ENCODE assay signal across 10 cellular contexts in genomic region chr13:36362251-36362650, GRCh38. TPM values are rescaled to one million over a fixed set of nuclear protein-coding genes. Genes with fewer than 3 reads are reported as not detected.
DNase-seq lines count a peak whose midpoint lies in the region; ATAC-seq, FAIRE-seq and TF ChIP-seq lines count a peak whose summit lies in the region.
"Had no signal": no experiment of that assay in that cellular context is flagged by ENCODE, and none has a peak within 500 bp of the region (broad histone marks: within the 10 kb centered on the region; RNA-seq: fewer than 3 reads in every experiment).

No MANE protein-coding gene starts in this region.

- H3K4me3 ChIP-seq in NB4 (ENCODE audit: low read depth, low read length) (no peak overlapping the region), endothelial cell of umbilical vein (replicated peaks in 1 of 3; ENCODE audit: insufficient read depth in 1 of 3, low read depth in 1 of 3, low read length in 3 of 3) (no peak overlapping the region)

- no peak overlapping the region for H3K4me2 ChIP-seq in endothelial cell of umbilical vein (ENCODE audit: insufficient read depth, low read length)

- TF ChIP-seq POLR2A in NB4 (IDR thresholded peaks at IDR 0.05; ENCODE audit: extremely low read depth, insufficient read length), result no peak
- no peak for TF ChIP-seq POLR2A in endothelial cell of umbilical vein (IDR thresholded peaks at IDR 0.05; ENCODE audit: low read depth, low read length)

- H3K9ac ChIP-seq in endothelial cell of umbilical vein (replicated peaks; ENCODE audit: extremely low read depth, insufficient read depth, low read length), result no peak overlapping the region

- H3K27me3 ChIP-seq in endothelial cell of umbilical vein (ENCODE audit: control insufficient read depth in 2 of 2, insufficient read depth in 2 of 2, low read length in 2 of 2), result no peaks in the 10 kb centered on the region

- dilution Hi-C loops in endothelial cell of umbilical vein (cut with MboI; ENCODE audit: extremely low pct_ligation_motif_present, low sequenced_read_pairs), result no loop called here

- no peaks in the 10 kb centered on the region for H3K9me1 ChIP-seq in endothelial cell of umbilical vein (replicated peaks; ENCODE audit: control insufficient read depth, extremely low read depth, insufficient read depth, low read length)

- no peak overlapping the region for H3K27ac ChIP-seq in endothelial cell of umbilical vein (ENCODE audit: insufficient read depth, low read depth, low read length)

- DNase-seq in NB4 (ENCODE audit: low read depth) (peak; percentile 64), endothelial cell of umbilical vein (ENCODE audit: low read depth, low spot score) (no peak), sciatic nerve (ENCODE audit: low spot score) (no peak), NCI-H146 treated with DMSO at 0.1 percent for 48 hours (lab: John Stamatoyannopoulos, UW; ENCODE audit: unreplicated experiment) (no peak)
- DNase-seq: activated CD8-positive, alpha-beta memory T cell treated with anti-CD3 and anti-CD28 coated beads, Interleukin-2, amount 10 ng/mL, durations not matched to agents 7 days and 5 days; central memory CD4-positive, alpha-beta T cell; nephron progenitor cell had no signal

- CTCF ChIA-PET in endothelial cell of umbilical vein (lab: Charles Lee), result interaction anchor here (1.2 kb wide), 1 partner anchor 15 kb away, joined by 4 read pairs; no protein-coding TSS in a partner anchor

- no TSS peak for BruUV-seq in endothelial cell of umbilical vein (replicated peaks; lab: Mats Ljungman, UMichigan)

- no peak for FAIRE-seq in endothelial cell of umbilical vein (lab: Jason Lieb, UNC)

- no peaks in the 10 kb centered on the region for H3K9me3 ChIP-seq in endothelial cell of umbilical vein (replicated peaks; ENCODE audit: control insufficient read depth, insufficient read depth, low read length)

- ATAC-seq in GM19025 (IDR thresholded peaks at IDR 0.05; ENCODE audit: low read depth, unreplicated experiment), result peak; percentile 36
- ATAC-seq in sciatic nerve, result peak; percentile 65
- no peak for ATAC-seq in GM18502 (IDR thresholded peaks at IDR 0.05; ENCODE audit: poor library complexity, unreplicated experiment)
- no peak for ATAC-seq in GM21528 (IDR thresholded peaks at IDR 0.05; ENCODE audit: low FRiP score, unreplicated experiment)
- ATAC-seq: activated CD8-positive, alpha-beta memory T cell treated with anti-CD3 and anti-CD28 coated beads, Interleukin-2, amount 10 ng/mL, durations not matched to agents 7 days and 5 days had no signal

- H3K4me1 ChIP-seq in endothelial cell of umbilical vein (ENCODE audit: control insufficient read depth, extremely low read depth, insufficient read depth, low read length), result no peaks in the 10 kb centered on the region

- intact Hi-C loops in endothelial cell of umbilical vein (cut with micrococcal nuclease) (no loop called here), sciatic nerve (cut with DNase I) (no loop called here)

- no peaks in the 10 kb centered on the region for H3K79me2 ChIP-seq in endothelial cell of umbilical vein (ENCODE audit: control insufficient read depth, insufficient read depth, low read length)

- H2AFZ ChIP-seq in endothelial cell of umbilical vein (ENCODE audit: low read depth, low read length), result no peak overlapping the region

- POLR2A ChIA-PET in endothelial cell of umbilical vein (lab: Charles Lee), result no interaction called here

- no peak for TF ChIP-seq CTCF in NB4 (IDR thresholded peaks at IDR 0.05; ENCODE audit: low read depth, low read length)
- no peak for TF ChIP-seq CTCF in endothelial cell of umbilical vein (IDR thresholded peaks at IDR 0.05; ENCODE audit: extremely low read depth in 1 of 2, insufficient read depth in 1 of 2, low read depth in 1 of 2, low read length in 2 of 2)

- H3K36me3 ChIP-seq in endothelial cell of umbilical vein (ENCODE audit: control insufficient read depth in 2 of 2, extremely low read depth in 1 of 2, insufficient read depth in 2 of 2, low read length in 2 of 2), result no peaks in the 10 kb centered on the region

- no peaks in the 10 kb centered on the region for H4K20me1 ChIP-seq in endothelial cell of umbilical vein (replicated peaks; ENCODE audit: control insufficient read depth, extremely low read depth, insufficient read depth, low read length)

TF ChIP-seq in endothelial cell of umbilical vein, 7 proteins besides CTCF, POLR2A, EP300 and RAD21:
- TF ChIP-seq POLR2AphosphoS5 (IDR thresholded peaks at IDR 0.05; ENCODE audit: insufficient read depth, low read depth, low read length), result no peak
- peak; percentile 60 for TF ChIP-seq FOS (IDR thresholded peaks at IDR 0.05; ENCODE audit: borderline replicate concordance, insufficient read depth, low read length)

RNA-seq across cellular contexts. Expression of gene SPART, which starts 16.1 kb away (rescaled TPM):
- 73.6 and 74.1 TPM in 2 replicates for total RNA-seq in endothelial cell of umbilical vein
- polyA plus RNA-seq in endothelial cell of umbilical vein, result 33.6 and 40.8 TPM in 2 replicates
- 60.0 and 61.0 TPM in 2 replicates for polyA plus RNA-seq in endothelial cell of umbilical vein (2011; cell fraction: cytosol; rRNA removed)
- 66.5 and 73.7 TPM in 2 replicates for polyA plus RNA-seq in endothelial cell of umbilical vein (2011; cell fraction: nucleus; rRNA removed)
- polyA plus RNA-seq in endothelial cell of umbilical vein (2012), result 96.5 and 108 TPM in 2 replicates
- polyA minus RNA-seq in endothelial cell of umbilical vein, result 37.4 and 40.1 TPM in 2 replicates
- 35.6 TPM for polyA minus RNA-seq in endothelial cell of umbilical vein (2011; cell fraction: cytosol; rRNA and poly(A)+ RNA removed)
- 26.4 and 34.1 TPM in 2 replicates for polyA minus RNA-seq in endothelial cell of umbilical vein (2011; cell fraction: nucleus; rRNA and poly(A)+ RNA removed)
- total RNA-seq in sciatic nerve, result 90.2 TPM

Comparison
In these comparisons a context has a peak if more than half of its experiments do, and no peak if none do; other contexts are left out.
1. ATAC-seq: peak in GM19025 (single experiment) and sciatic nerve (single experiment); none in GM18502 (single experiment) and GM21528 (single experiment).